ENCODE assay signal across 16 cellular contexts in genomic region chr4:183832776-183833450, GRCh38.
A peak's percentile ranks its signal among the peaks of the same experiment; 100 is the strongest.
DNase-seq lines count a peak whose midpoint lies in the region; ATAC-seq and TF ChIP-seq lines count a peak whose summit lies in the region.
"Had no signal": no experiment of that assay in that cellular context is flagged by ENCODE, and none has a peak within 500 bp of the region (broad histone marks: within the 10 kb centered on the region; RNA-seq: fewer than 3 reads in every experiment).

No MANE protein-coding gene starts in this region.

- peak; percentile 10 for ATAC-seq in upper lobe of right lung
- no peak for ATAC-seq in stimulated activated naive CD8-positive, alpha-beta T cell treated with anti-CD3 and anti-CD28 coated beads, Interleukin-15, Interleukin-2, amounts not matched to agents 100 U/mL and 50 U/mL, for 24 hours
- ATAC-seq in left lobe of liver, result no peak

- peak; percentile 30 for DNase-seq in SIG-M5 treated with dmso at 0.1 percent for 504 hours (lab: John Stamatoyannopoulos, UW; ENCODE audit: unreplicated experiment)
- no peak for DNase-seq in SIG-M5 (lab: John Stamatoyannopoulos, UW)
- DNase-seq in SKM-1 treated with dmso at 0.1 percent for 144 hours (lab: John Stamatoyannopoulos, UW; ENCODE audit: unreplicated experiment), result peak; percentile 41
- peak; percentile 17 for DNase-seq in glomerular visceral epithelial cell (ENCODE audit: extremely low spot score)
- no peak for DNase-seq in upper lobe of right lung
- DNase-seq in inferior parietal cortex (ENCODE audit: extremely low spot score), result no peak
- no peak for DNase-seq in stimulated activated naive CD8-positive, alpha-beta T cell treated with anti-CD3 and anti-CD28 coated beads, Interleukin-15, Interleukin-2, amounts not matched to agents 100 U/mL and 50 U/mL, for 24 hours
- no peak for DNase-seq in left lobe of liver (ENCODE audit: low spot score)
- DNase-seq: CD4-positive, alpha-beta memory T cell; H7; NCI-H1436; NCI-H2081; NCI-H510A treated with DMSO at 0.1 percent for 48 hours; NCI-H82; SHP77 had no signal

- intact Hi-C loops in upper lobe of right lung (cut with DNase I), result no loop called here

- no peak overlapping the region for H3K4me3 ChIP-seq in upper lobe of right lung

- no peaks in the 10 kb centered on the region for H3K27me3 ChIP-seq in upper lobe of right lung

- H3K36me3 ChIP-seq in upper lobe of right lung, result no peaks in the 10 kb centered on the region

- no peak overlapping the region for H3K27ac ChIP-seq in upper lobe of right lung
- H3K27ac ChIP-seq: 22Rv1 had no signal

- H3K4me1 ChIP-seq in upper lobe of right lung, result peaks cover 33% of the 10 kb centered on the region

- no peak for TF ChIP-seq CTCF in upper lobe of right lung (IDR thresholded peaks at IDR 0.05)

- no peaks in the 10 kb centered on the region for H3K9me3 ChIP-seq in upper lobe of right lung

Comparison
In these comparisons a context has a peak if more than half of its experiments do, and no peak if none do; other contexts are left out.
1. DNase-seq: peak in SIG-M5 treated with dmso at 0.1 percent for 504 hours (single experiment), SKM-1 treated with dmso at 0.1 percent for 144 hours (single experiment) and glomerular visceral epithelial cell (single experiment); none in SIG-M5 (single experiment), upper lobe of right lung (single experiment), inferior parietal cortex (single experiment), stimulated activated naive CD8-positive, alpha-beta T cell treated with anti-CD3 and anti-CD28 coated beads, Interleukin-15, Interleukin-2, amounts not matched to agents 100 U/mL and 50 U/mL, for 24 hours (single experiment) and left lobe of liver (single experiment).